ENCODE assay signal across 12 cellular contexts in genomic region chr1:53110370-53111072, GRCh38. TPM values are rescaled to one million over a fixed set of nuclear protein-coding genes. Genes with fewer than 3 reads are reported as not detected.
DNase-seq lines count a peak whose midpoint lies in the region; ATAC-seq and TF ChIP-seq lines count a peak whose summit lies in the region.
"Had no signal": no experiment of that assay in that cellular context is flagged by ENCODE, and none has a peak within 500 bp of the region (broad histone marks: within the 10 kb centered on the region; RNA-seq: fewer than 3 reads in every experiment).

No MANE protein-coding gene starts in this region.

- H3K4me3 ChIP-seq in duodenal mucosa (ENCODE audit: low read depth in 1 of 2, low read length in 2 of 2): peak overlapping the region in 1 of 2 donors; percentile 6
- H3K4me3 ChIP-seq in smooth muscle cell: no peak overlapping the region
- H3K4me3 ChIP-seq: ascending aorta, tibial artery had no signal

- H3K27me3 Mint-ChIP-seq in stimulated activated memory B cell treated with anti-CD40 and anti-IgM and Interleukin-4, amounts not matched to agents 10 μg/mL and 1 μg/mL and 100 μg/mL, for 72 hours: peaks cover 51% of the 10 kb centered on the region

- no peaks in the 10 kb centered on the region for H3K79me2 ChIP-seq in smooth muscle cell (ENCODE audit: low read depth)

- H3K27ac ChIP-seq in duodenal mucosa (ENCODE audit: low read depth, low read length) (peak overlapping the region; percentile 4), smooth muscle cell (ENCODE audit: low read depth) (no peak overlapping the region)

- H3K36me3 Mint-ChIP-seq in stimulated activated memory B cell treated with anti-CD40 and anti-IgM and Interleukin-4, amounts not matched to agents 10 μg/mL and 1 μg/mL and 100 μg/mL, for 72 hours: no peaks in the 10 kb centered on the region

- H3F3A ChIP-seq in smooth muscle cell (ENCODE audit: low read depth): no peaks in the 10 kb centered on the region

- no peak overlapping the region for H3K4me3 Mint-ChIP-seq in stimulated activated memory B cell treated with anti-CD40 and anti-IgM and Interleukin-4, amounts not matched to agents 10 μg/mL and 1 μg/mL and 100 μg/mL, for 72 hours

- H3K9me3 ChIP-seq in duodenal mucosa (ENCODE audit: control insufficient read depth in 1 of 2, low read length in 2 of 2) (peaks cover 5% of the 10 kb centered on the region in 2 donors), smooth muscle cell (replicated peaks; ENCODE audit: low read depth) (peaks cover 4% of the 10 kb centered on the region)

- H3K9ac ChIP-seq in duodenal mucosa (ENCODE audit: low read depth in 1 of 2, low read length in 2 of 2) (peak overlapping the region in 1 of 2 donors; percentile 44), smooth muscle cell (ENCODE audit: low read depth) (no peak overlapping the region)

- WGBS in smooth muscle cell (ENCODE audit: low lambda C conversion rate): 63% methylated on average over 18 of the region's 18 CpGs

- peak; percentile 79 for DNase-seq in ELR (ENCODE audit: low read depth)
- DNase-seq in NOMO-1 treated with DMSO at 0.1 percent for 48 hours (lab: John Stamatoyannopoulos, UW; ENCODE audit: unreplicated experiment): peak; percentile 86
- no peak for DNase-seq in smooth muscle cell (lab: John Stamatoyannopoulos, UW; ENCODE audit: unreplicated experiment)
- no peak for DNase-seq in GM19240 (ENCODE audit: insufficient read length, low spot score)
- DNase-seq: hippocampal formation, tibial artery had no signal

- no peak overlapping the region for H2AFZ ChIP-seq in smooth muscle cell (ENCODE audit: low read depth)

- no peaks in the 10 kb centered on the region for H3K9me3 Mint-ChIP-seq in stimulated activated memory B cell treated with anti-CD40 and anti-IgM and Interleukin-4, amounts not matched to agents 10 μg/mL and 1 μg/mL and 100 μg/mL, for 72 hours

- peak overlapping the region; percentile 78 for H3K4me2 ChIP-seq in smooth muscle cell

- no peak for ATAC-seq in stimulated activated memory B cell treated with anti-CD40 and anti-IgM and Interleukin-4, amounts not matched to agents 10 μg/mL and 1 μg/mL and 100 μg/mL, for 72 hours
- ATAC-seq in HG03565 (IDR thresholded peaks at IDR 0.05; ENCODE audit: unreplicated experiment): no peak
- no peak for ATAC-seq in HG03439 (IDR thresholded peaks at IDR 0.05; ENCODE audit: unreplicated experiment)

- H3K4me1 Mint-ChIP-seq in stimulated activated memory B cell treated with anti-CD40 and anti-IgM and Interleukin-4, amounts not matched to agents 10 μg/mL and 1 μg/mL and 100 μg/mL, for 72 hours: no peaks in the 10 kb centered on the region

- TF ChIP-seq CTCF in smooth muscle cell (IDR thresholded peaks at IDR 0.05; ENCODE audit: borderline replicate concordance, insufficient read depth, poor library complexity, severe bottlenecking): no peak

- H3K36me3 ChIP-seq in duodenal mucosa (ENCODE audit: control insufficient read depth in 1 of 2, insufficient read depth in 2 of 2, low read length in 2 of 2) (no peaks in the 10 kb centered on the region), smooth muscle cell (ENCODE audit: low read depth) (no peaks in the 10 kb centered on the region)
- H3K36me3 ChIP-seq: ascending aorta, tibial artery had no signal

- H3K4me1 ChIP-seq in duodenal mucosa (ENCODE audit: control insufficient read depth in 1 of 2, insufficient read depth in 2 of 2, low read length in 2 of 2) (peaks cover 52 to 54% of the 10 kb centered on the region in 2 donors), smooth muscle cell (ENCODE audit: low read depth) (peaks cover 16% of the 10 kb centered on the region)

- no peaks in the 10 kb centered on the region for H4K20me1 ChIP-seq in smooth muscle cell (ENCODE audit: low read depth)

- H3K27ac Mint-ChIP-seq in stimulated activated memory B cell treated with anti-CD40 and anti-IgM and Interleukin-4, amounts not matched to agents 10 μg/mL and 1 μg/mL and 100 μg/mL, for 72 hours: no peak overlapping the region

- no peaks in the 10 kb centered on the region for H3K27me3 ChIP-seq in duodenal mucosa (ENCODE audit: control insufficient read depth in 1 of 2, insufficient read depth in 2 of 2, low read length in 2 of 2)
- no peaks in the 10 kb centered on the region for H3K27me3 ChIP-seq in smooth muscle cell (ENCODE audit: low read depth)
- H3K27me3 ChIP-seq: ascending aorta, tibial artery had no signal

RNA-seq across cellular contexts. Expression of gene SLC1A7, which starts 31.9 kb away (rescaled TPM):
- total RNA-seq in smooth muscle cell: not detected in 2 replicates
- polyA plus RNA-seq in smooth muscle cell: 0.05 and 0.53 TPM in 2 replicates
- total RNA-seq: ascending aorta, pulmonary artery endothelial cell had no signal

RNA-seq across cellular contexts. Expression of gene PODN, which starts 48.5 kb away (rescaled TPM):
- 0.27 TPM in 1 of 2 replicates, not detected in the other for total RNA-seq in smooth muscle cell
- 0.45 and 1.1 TPM in 2 replicates for polyA plus RNA-seq in smooth muscle cell

Comparison
In these comparisons a context has a peak if more than half of its experiments do, and no peak if none do; other contexts are left out.
1. DNase-seq: peak in ELR (single experiment) and NOMO-1 treated with DMSO at 0.1 percent for 48 hours (single experiment); none in smooth muscle cell (single experiment) and GM19240 (single experiment).